In the genomic region with DNA sequence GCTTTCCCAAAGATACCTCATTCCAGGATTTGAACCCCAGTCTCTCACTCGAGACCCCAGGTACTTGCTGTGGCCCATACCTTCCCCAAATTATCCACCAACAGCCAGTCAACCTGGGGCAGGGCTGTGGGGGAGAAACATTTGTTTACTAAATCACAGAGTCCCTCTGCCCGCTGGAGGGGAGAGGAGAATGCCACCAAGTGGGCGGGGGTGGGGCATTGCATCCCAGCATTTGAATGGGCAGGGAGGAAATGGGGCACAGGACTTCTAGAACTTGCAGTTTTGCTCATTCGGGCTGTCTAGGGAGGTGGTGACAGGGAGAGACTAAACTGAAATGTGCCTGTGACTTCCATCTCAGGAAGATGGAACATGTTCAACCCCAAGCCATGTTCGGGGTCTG, we compare ENCODE assay signal across 25 cellular contexts. TPM values are rescaled to one million over a fixed set of nuclear protein-coding genes. Genes with fewer than 3 reads are reported as not detected.
DNase-seq lines count a peak whose midpoint lies in the region; ATAC-seq, FAIRE-seq and TF ChIP-seq lines count a peak whose summit lies in the region.
"Had no signal": no experiment of that assay in that cellular context is flagged by ENCODE, and none has a peak within 500 bp of the region (broad histone marks: within the 10 kb centered on the region; RNA-seq: fewer than 3 reads in every experiment).

No MANE protein-coding gene starts in this region.

- H2BK5ac ChIP-seq in mesenchymal stem cell (ENCODE audit: low read depth, low read length, poor library complexity, severe bottlenecking), result no peak overlapping the region

- H3K4me1 ChIP-seq in HepG2 (ENCODE audit: insufficient read depth, low read length) (peaks cover 92% of the 10 kb centered on the region), right lobe of liver (peaks cover 0 to 19% (median 8%) of the 10 kb centered on the region in 4 donors), mesenchymal stem cell (ENCODE audit: control insufficient read depth, insufficient read depth, low read depth, low read length) (peaks cover 22% of the 10 kb centered on the region)

- peaks cover 3% of the 10 kb centered on the region for H3K27me3 Mint-ChIP-seq in brain

- intact Hi-C loops in HepG2 (cut with micrococcal nuclease; ENCODE audit: unreplicated experiment), result loop anchor here (1.0 kb wide), 3 partner anchors 35 to 53 kb away; a partner anchor contains a TSS
- intact Hi-C loops in right lobe of liver (cut with DNase I), result loop anchor here (5.0 to 10.0 kb wide), 2 partner anchors 52 to 55 kb away; no protein-coding TSS in a partner anchor

- no peak overlapping the region for H4K91ac ChIP-seq in mesenchymal stem cell (ENCODE audit: low read length)

- H2BK120ac ChIP-seq in mesenchymal stem cell (ENCODE audit: low read depth, low read length), result no peak overlapping the region

- POLR2A ChIA-PET in HepG2 (lab: Yijun Ruan, JAX), result interaction anchor here (0.7 to 2.7 kb wide), 11 partner anchors 35 to 110 kb away, joined by 3 to 36 read pairs (median 3); a partner anchor contains a TSS

- BruUV-seq in HepG2 (replicated peaks; lab: Mats Ljungman, UMichigan), result no TSS peak

- TF ChIP-seq EP300 in HepG2 (IDR thresholded peaks at IDR 0.05; ENCODE audit: low read depth in 2 of 2, low read length in 2 of 2), result no peak
- no peak for TF ChIP-seq EP300 in HepG2 (CRISPR knock-in tag; IDR thresholded peaks at IDR 0.05; ENCODE audit: borderline replicate concordance)

- peak overlapping the region; percentile 54; the same call in 1 of the 2 replicates for H3K4me2 ChIP-seq in HepG2 (ENCODE audit: low read depth, low read length)
- H3K4me2 ChIP-seq in mesenchymal stem cell (ENCODE audit: low read length, poor library complexity, severe bottlenecking), result peak overlapping the region; percentile 26

- FAIRE-seq in HepG2 (lab: Jason Lieb, UNC), result no peak
- FAIRE-seq: A204.1 had no signal

- H3K27ac Mint-ChIP-seq in brain, result peak overlapping the region in 1 of 5 experiments; percentile 73
- H3K27ac Mint-ChIP-seq: activated B cell treated with CpG ODN at 0.5 μM for 24 hours; activated naive CD8-positive, alpha-beta T cell treated with anti-CD3 and anti-CD28 coated beads, Interleukin-2, amount 10 ng/mL, durations not matched to agents 7 days and 5 days; activated T-helper 2 cell treated with anti-CD3 and anti-CD28 coated beads, Interferon-gamma antibody, Interleukin-2, Interleukin-4, amounts not matched to agents 10 μg/mL and 5 μg/mL and 100 μg/mL, durations not matched to agents 14 hours and 24 hours and 36 hours; effector memory CD8-positive, alpha-beta T cell; stimulated activated effector memory CD8-positive, alpha-beta T cell treated with anti-CD3 and anti-CD28 coated beads, Interleukin-12 subunit alpha, Interleukin-12 subunit beta, amount 100 ng/mL, for 72 hours had no signal

- H3K9me3 Mint-ChIP-seq in brain, result peaks cover 0 to 6% (median 0%) of the 10 kb centered on the region in 5 experiments
- H3K9me3 Mint-ChIP-seq: activated B cell treated with CpG ODN at 0.5 μM for 24 hours; activated naive CD8-positive, alpha-beta T cell treated with anti-CD3 and anti-CD28 coated beads, Interleukin-2, amount 10 ng/mL, durations not matched to agents 7 days and 5 days; activated T-helper 2 cell treated with anti-CD3 and anti-CD28 coated beads, Interferon-gamma antibody, Interleukin-2, Interleukin-4, amounts not matched to agents 10 μg/mL and 5 μg/mL and 100 μg/mL, durations not matched to agents 14 hours and 24 hours and 36 hours; effector memory CD8-positive, alpha-beta T cell; stimulated activated effector memory CD8-positive, alpha-beta T cell treated with anti-CD3 and anti-CD28 coated beads, Interleukin-12 subunit alpha, Interleukin-12 subunit beta, amount 100 ng/mL, for 72 hours had no signal

- no peaks in the 10 kb centered on the region for H4K20me1 ChIP-seq in HepG2 (ENCODE audit: insufficient read depth, low read length)
- H4K20me1 ChIP-seq: BLaER1 had no signal

- no peak overlapping the region for H3K23ac ChIP-seq in mesenchymal stem cell (ENCODE audit: low read length in 2 of 2)

- TF ChIP-seq CTCF in HepG2 (CRISPR knock-in tag; IDR thresholded peaks at IDR 0.05), result no peak
- TF ChIP-seq CTCF in right lobe of liver (IDR thresholded peaks at IDR 0.05), result no peak
- no peak for TF ChIP-seq CTCF in brain (conservative IDR thresholded peaks at IDR 0.05)

- H3K4me3 ChIP-seq in HepG2 (replicated peaks in 1 of 3; ENCODE audit: insufficient read depth in 1 of 3, low read depth in 2 of 3, low read length in 3 of 3), result no peak overlapping the region
- peak overlapping the region in 1 of 3 donors; percentile 23 for H3K4me3 ChIP-seq in right lobe of liver
- H3K4me3 ChIP-seq in mesenchymal stem cell (ENCODE audit: insufficient read depth in 1 of 2, low read depth in 1 of 2, low read length in 2 of 2), result no peak overlapping the region
- H3K4me3 ChIP-seq: BLaER1 had no signal

- no peak overlapping the region for H3K18ac ChIP-seq in mesenchymal stem cell (ENCODE audit: low read depth in 1 of 2, low read length in 2 of 2)

- H3K36me3 ChIP-seq in HepG2 (replicated peaks in 1 of 2; ENCODE audit: control insufficient read depth in 1 of 2, insufficient read depth in 2 of 2, low read length in 2 of 2), result peaks cover 4 to 12% of the 10 kb centered on the region in 2 experiments; a peak in 4 of 5 replicates
- no peaks in the 10 kb centered on the region for H3K36me3 ChIP-seq in right lobe of liver
- no peaks in the 10 kb centered on the region for H3K36me3 ChIP-seq in mesenchymal stem cell (ENCODE audit: control insufficient read depth in 1 of 2, insufficient read depth in 2 of 2, low read depth in 1 of 2, low read length in 2 of 2)
- H3K36me3 ChIP-seq: BLaER1, gastrocnemius medialis, HAP-1, spleen had no signal

- peaks cover 8% of the 10 kb centered on the region for H3K4me1 Mint-ChIP-seq in brain
- H3K4me1 Mint-ChIP-seq: activated naive CD8-positive, alpha-beta T cell treated with anti-CD3 and anti-CD28 coated beads, Interleukin-2, amount 10 ng/mL, durations not matched to agents 7 days and 5 days had no signal

- H2AK5ac ChIP-seq in mesenchymal stem cell (ENCODE audit: low read length, severe bottlenecking), result no peak overlapping the region

- H2BK12ac ChIP-seq in mesenchymal stem cell (ENCODE audit: low read length in 2 of 2), result no peak overlapping the region

- H3K9ac ChIP-seq in HepG2 (ENCODE audit: insufficient read depth, low read depth, low read length) (no peak overlapping the region; the same call in 1 of the 2 replicates), mesenchymal stem cell (ENCODE audit: low read length) (peak overlapping the region; percentile 56)
- H3K9ac ChIP-seq: BLaER1 had no signal

- no peak overlapping the region for H2BK15ac ChIP-seq in mesenchymal stem cell (ENCODE audit: low read depth, poor library complexity, severe bottlenecking)

- no peaks in the 10 kb centered on the region for H3K79me1 ChIP-seq in mesenchymal stem cell (replicated peaks; ENCODE audit: low read length, poor library complexity, severe bottlenecking)

- H3K4ac ChIP-seq in mesenchymal stem cell (ENCODE audit: low read depth in 1 of 2, low read length in 2 of 2), result no peak overlapping the region

- no peak overlapping the region for H3K14ac ChIP-seq in mesenchymal stem cell (ENCODE audit: low read length in 2 of 2)

- no peak overlapping the region for H4K8ac ChIP-seq in mesenchymal stem cell (ENCODE audit: low read length)

- H3K27ac ChIP-seq in HepG2 (ENCODE audit: extremely low read length, insufficient read depth, low read length) (peak overlapping the region; percentile 32), right lobe of liver (no peak overlapping the region), mesenchymal stem cell (ENCODE audit: low read length, poor library complexity, severe bottlenecking) (no peak overlapping the region)
- H3K27ac ChIP-seq: BLaER1, gastrocnemius medialis, spleen had no signal

- CTCF ChIA-PET in HepG2 (lab: Yijun Ruan, JAX; ENCODE audit: low intra/inter-chr PET ratio, low total read pairs), result interaction anchor here (0.9 to 3.5 kb wide), 5 partner anchors 15 to 63 kb away, joined by 3 to 82 read pairs (median 7); no protein-coding TSS in a partner anchor

- no peaks in the 10 kb centered on the region for H3K36me3 Mint-ChIP-seq in brain
- H3K36me3 Mint-ChIP-seq: activated naive CD8-positive, alpha-beta T cell treated with anti-CD3 and anti-CD28 coated beads, Interleukin-2, amount 10 ng/mL, durations not matched to agents 7 days and 5 days; stimulated activated effector memory CD8-positive, alpha-beta T cell treated with anti-CD3 and anti-CD28 coated beads, Interleukin-12 subunit alpha, Interleukin-12 subunit beta, amount 100 ng/mL, for 72 hours had no signal

- H3K9me3 ChIP-seq in HepG2 (ENCODE audit: low read length) (no peaks in the 10 kb centered on the region), right lobe of liver (no peaks in the 10 kb centered on the region), mesenchymal stem cell (ENCODE audit: control insufficient read depth, low read length) (no peaks in the 10 kb centered on the region)
- H3K9me3 ChIP-seq: BLaER1, gastrocnemius medialis, HAP-1, spleen had no signal

- ATAC-seq in HepG2 (no peak), right lobe of liver (no peak), HG03354 (IDR thresholded peaks at IDR 0.05; ENCODE audit: poor library complexity, severe bottlenecking, unreplicated experiment) (no peak)
- ATAC-seq: effector memory CD8-positive, alpha-beta T cell; stimulated activated effector memory CD8-positive, alpha-beta T cell treated with anti-CD3 and anti-CD28 coated beads, Interleukin-12 subunit alpha, Interleukin-12 subunit beta, amount 100 ng/mL, for 72 hours had no signal

- 86% methylated on average over 5 of the region's 5 CpGs for WGBS in HepG2 (ENCODE audit: low lambda C conversion rate)
- 24% methylated on average over 4 of the region's 5 CpGs for WGBS in right lobe of liver (ENCODE audit: insufficient coverage, low coverage, low lambda C conversion rate, missing lambda C conversion rate)
- WGBS in mesenchymal stem cell, result 36% methylated on average over 5 of the region's 5 CpGs

- no peaks in the 10 kb centered on the region for H3K27me3 ChIP-seq in HepG2 (ENCODE audit: control insufficient read depth in 1 of 2, insufficient read depth in 2 of 2, low read length in 2 of 2)
- H3K27me3 ChIP-seq in right lobe of liver, result no peaks in the 10 kb centered on the region
- H3K27me3 ChIP-seq in mesenchymal stem cell (ENCODE audit: control insufficient read depth in 1 of 2, insufficient read depth in 1 of 2, low read length in 2 of 2), result peaks cover 0 to 50% of the 10 kb centered on the region in 2 experiments
- H3K27me3 ChIP-seq: BLaER1 had no signal

- H2AFZ ChIP-seq in HepG2 (ENCODE audit: low read length), result no peak overlapping the region
- H2AFZ ChIP-seq in mesenchymal stem cell (ENCODE audit: low read depth, low read length), result no peak overlapping the region

- no peak for DNase-seq in HepG2 (ENCODE audit: low spot score)
- no peak for DNase-seq in right lobe of liver
- no peak for DNase-seq in mesenchymal stem cell
- DNase-seq in DMS114 treated with DMSO at 0.1 percent for 48 hours (lab: John Stamatoyannopoulos, UW; ENCODE audit: unreplicated experiment), result no peak
- no peak for DNase-seq in NCI-H2171 (lab: John Stamatoyannopoulos, UW)
- no peak for DNase-seq in glomerular visceral epithelial cell (ENCODE audit: extremely low spot score)
- DNase-seq: gastrocnemius medialis, NCI-H1092, NCI-H187 had no signal

- in situ Hi-C loops in HepG2 (cut with HindIII; ENCODE audit: extremely low pct_ligation_motif_present, low pct_unique_long_range_greater_than_20kb), result loop anchor here (5.0 kb wide), 1 partner anchor 50 kb away; no protein-coding TSS in a partner anchor

- no peak for TF ChIP-seq RAD21 in HepG2 (CRISPR knock-in tag; IDR thresholded peaks at IDR 0.05)

- peaks cover 24% of the 10 kb centered on the region for H3K79me2 ChIP-seq in HepG2 (ENCODE audit: insufficient read depth, low read length)

- H3K4me3 Mint-ChIP-seq in brain, result peak overlapping the region in 3 of 5 experiments; percentile 22 to 63 (median 56)
- H3K4me3 Mint-ChIP-seq: activated naive CD8-positive, alpha-beta T cell treated with anti-CD3 and anti-CD28 coated beads, Interleukin-2, amount 10 ng/mL, durations not matched to agents 7 days and 5 days; effector memory CD8-positive, alpha-beta T cell; stimulated activated effector memory CD8-positive, alpha-beta T cell treated with anti-CD3 and anti-CD28 coated beads, Interleukin-12 subunit alpha, Interleukin-12 subunit beta, amount 100 ng/mL, for 72 hours had no signal

- TF ChIP-seq POLR2A in HepG2 (IDR thresholded peaks at IDR 0.05; ENCODE audit: insufficient read depth in 1 of 2, low read depth in 2 of 2, low read length in 2 of 2) (no peak), right lobe of liver (IDR thresholded peaks at IDR 0.05) (no peak)

RNA-seq across cellular contexts. Expression of a gene that starts 10.9 kb away (rescaled TPM):
- total RNA-seq in HepG2 (2016; rRNA removed; fragmentation: Illumina TruSeq; extraction: Trizol), result not detected in 2 replicates
- total RNA-seq in HepG2 (2016; cell fraction: cytosol; rRNA removed; fragmentation: Illumina TruSeq; extraction: Trizol; ENCODE audit: low read depth), result not detected in 2 replicates
- not detected in 2 replicates for total RNA-seq in HepG2 (2016; cell fraction: insoluble cytoplasmic fraction; rRNA removed; fragmentation: Illumina TruSeq; extraction: Trizol)
- total RNA-seq in HepG2 (2016; cell fraction: membrane; rRNA removed; fragmentation: Illumina TruSeq; extraction: Trizol), result not detected in 2 replicates
- total RNA-seq in HepG2 (2016; cell fraction: nucleus; rRNA removed; fragmentation: Illumina TruSeq; extraction: Trizol), result not detected in 2 replicates
- 0.12 and 0.21 TPM in 2 replicates for polyA plus RNA-seq in HepG2 (2011; rRNA removed)
- 0.16 and 0.18 TPM in 2 replicates for polyA plus RNA-seq in HepG2 (2011; cell fraction: cytosol; rRNA removed)
- 0.64 and 1.1 TPM in 2 replicates for polyA plus RNA-seq in HepG2 (2011; cell fraction: nucleus; rRNA removed)
- polyA plus RNA-seq in HepG2 (2012), result 0.17 and 0.78 TPM in 2 replicates
- not detected in 2 replicates for polyA plus RNA-seq in HepG2 (2016; cell fraction: cytosol; fragmentation: Illumina TruSeq; extraction: Trizol; ENCODE audit: low read depth)
- polyA plus RNA-seq in HepG2 (2016; cell fraction: insoluble cytoplasmic fraction; fragmentation: Illumina TruSeq; extraction: Trizol; ENCODE audit: low read depth), result not detected in 2 replicates
- polyA plus RNA-seq in HepG2 (2016; cell fraction: membrane; fragmentation: Illumina TruSeq; extraction: Trizol; ENCODE audit: low read depth), result not detected in 2 replicates
- not detected in 2 replicates for polyA plus RNA-seq in HepG2 (2016; cell fraction: nucleus; fragmentation: Illumina TruSeq; extraction: Trizol; ENCODE audit: insufficient read depth, low read depth)
- polyA minus RNA-seq in HepG2 (2011; rRNA and poly(A)+ RNA removed; ENCODE audit: low replicate concordance), result 0.12 TPM in 1 of 2 replicates, not detected in the other
- polyA minus RNA-seq in HepG2 (2011; cell fraction: cytosol; rRNA and poly(A)+ RNA removed), result not detected in 2 replicates
- 0.37 TPM in 1 of 2 replicates, not detected in the other for polyA minus RNA-seq in HepG2 (2011; cell fraction: nucleus; rRNA and poly(A)+ RNA removed)
- total RNA-seq in right lobe of liver, result under 1 TPM in 1 of 6 experiments, not detected in 5; 0.18 TPM
- not detected for polyA plus RNA-seq in brain (ENCODE audit: insufficient read depth, low read depth, low replicate concordance)
- not detected for polyA plus RNA-seq in mesenchymal stem cell (2013, experiment 1 of 2)
- not detected for polyA plus RNA-seq in mesenchymal stem cell (2013, experiment 2 of 2)
- total RNA-seq: activated naive CD8-positive, alpha-beta T cell treated with anti-CD3 and anti-CD28 coated beads, Interleukin-2, amount 10 ng/mL, durations not matched to agents 7 days and 5 days; activated T-helper 2 cell treated with anti-CD3 and anti-CD28 coated beads, Interferon-gamma antibody, Interleukin-2, Interleukin-4, amounts not matched to agents 10 μg/mL and 5 μg/mL and 100 μg/mL, durations not matched to agents 14 hours and 24 hours and 36 hours; gastrocnemius medialis; OCI-LY7; omental fat pad; renal cortical epithelial cell; spleen; urinary bladder had no signal
- polyA plus RNA-seq: urinary bladder had no signal

RNA-seq across cellular contexts. Expression of a gene that starts 22.4 kb away (rescaled TPM):
- total RNA-seq in HepG2 (2016; rRNA removed; fragmentation: Illumina TruSeq; extraction: Trizol) (not detected in 2 replicates), right lobe of liver (1 to 10 TPM in 1 of 6 experiments, under 1 TPM in 2, not detected in 3; 0.26 to 2.8 (median 0.39) TPM)
- not detected in 2 replicates for total RNA-seq in HepG2 (2016; cell fraction: cytosol; rRNA removed; fragmentation: Illumina TruSeq; extraction: Trizol; ENCODE audit: low read depth)
- not detected in 2 replicates for total RNA-seq in HepG2 (2016; cell fraction: insoluble cytoplasmic fraction; rRNA removed; fragmentation: Illumina TruSeq; extraction: Trizol)
- total RNA-seq in HepG2 (2016; cell fraction: membrane; rRNA removed; fragmentation: Illumina TruSeq; extraction: Trizol), result not detected in 2 replicates
- not detected in 2 replicates for total RNA-seq in HepG2 (2016; cell fraction: nucleus; rRNA removed; fragmentation: Illumina TruSeq; extraction: Trizol)
- polyA plus RNA-seq in HepG2 (2011; rRNA removed) (0.08 TPM in 1 of 2 replicates, not detected in the other), brain (ENCODE audit: insufficient read depth, low read depth, low replicate concordance) (not detected)
- polyA plus RNA-seq in HepG2 (2011; cell fraction: cytosol; rRNA removed), result 0.07 TPM in 1 of 2 replicates, not detected in the other
- polyA plus RNA-seq in HepG2 (2011; cell fraction: nucleus; rRNA removed), result not detected in 2 replicates
- polyA plus RNA-seq in HepG2 (2012), result 9.8 and 20.4 TPM in 2 replicates
- polyA plus RNA-seq in HepG2 (2016; cell fraction: cytosol; fragmentation: Illumina TruSeq; extraction: Trizol; ENCODE audit: low read depth), result not detected in 2 replicates
- polyA plus RNA-seq in HepG2 (2016; cell fraction: insoluble cytoplasmic fraction; fragmentation: Illumina TruSeq; extraction: Trizol; ENCODE audit: low read depth), result 0.11 TPM in 1 of 2 replicates, not detected in the other
- 0.08 TPM in 1 of 2 replicates, not detected in the other for polyA plus RNA-seq in HepG2 (2016; cell fraction: membrane; fragmentation: Illumina TruSeq; extraction: Trizol; ENCODE audit: low read depth)
- polyA plus RNA-seq in HepG2 (2016; cell fraction: nucleus; fragmentation: Illumina TruSeq; extraction: Trizol; ENCODE audit: insufficient read depth, low read depth), result not detected in 2 replicates
- 0.10 TPM in 1 of 2 replicates, not detected in the other for polyA minus RNA-seq in HepG2 (2011; rRNA and poly(A)+ RNA removed; ENCODE audit: low replicate concordance)
- not detected in 2 replicates for polyA minus RNA-seq in HepG2 (2011; cell fraction: cytosol; rRNA and poly(A)+ RNA removed)
- polyA minus RNA-seq in HepG2 (2011; cell fraction: nucleus; rRNA and poly(A)+ RNA removed), result not detected in 2 replicates
- not detected for polyA plus RNA-seq in mesenchymal stem cell (2013, experiment 1 of 2)
- not detected for polyA plus RNA-seq in mesenchymal stem cell (2013, experiment 2 of 2)
- total RNA-seq: activated B cell treated with CpG ODN at 0.5 μM for 24 hours; activated naive CD8-positive, alpha-beta T cell treated with anti-CD3 and anti-CD28 coated beads, Interleukin-2, amount 10 ng/mL, durations not matched to agents 7 days and 5 days; activated T-helper 2 cell treated with anti-CD3 and anti-CD28 coated beads, Interferon-gamma antibody, Interleukin-2, Interleukin-4, amounts not matched to agents 10 μg/mL and 5 μg/mL and 100 μg/mL, durations not matched to agents 14 hours and 24 hours and 36 hours; esophagus mucosa; gastrocnemius medialis; OCI-LY7; omental fat pad; renal cortical epithelial cell; spleen; urinary bladder had no signal
- polyA plus RNA-seq: spleen, urinary bladder had no signal

RNA-seq across cellular contexts. Expression of a gene that starts 34.3 kb away (rescaled TPM):
- total RNA-seq in HepG2 (2016; rRNA removed; fragmentation: Illumina TruSeq; extraction: Trizol) (9.8 and 21.2 TPM in 2 replicates), right lobe of liver (100 to 1,000 TPM in 4 of 6 experiments, 10 to 100 TPM in 2; 79.7 to 414 (median 172) TPM)
- total RNA-seq in HepG2 (2016; cell fraction: cytosol; rRNA removed; fragmentation: Illumina TruSeq; extraction: Trizol; ENCODE audit: low read depth), result 4.9 TPM in 2 replicates
- total RNA-seq in HepG2 (2016; cell fraction: insoluble cytoplasmic fraction; rRNA removed; fragmentation: Illumina TruSeq; extraction: Trizol), result 7.7 and 19.9 TPM in 2 replicates
- total RNA-seq in HepG2 (2016; cell fraction: membrane; rRNA removed; fragmentation: Illumina TruSeq; extraction: Trizol), result 6.8 and 7.2 TPM in 2 replicates
- total RNA-seq in HepG2 (2016; cell fraction: nucleus; rRNA removed; fragmentation: Illumina TruSeq; extraction: Trizol), result 17.5 and 21.4 TPM in 2 replicates
- polyA plus RNA-seq in HepG2 (2011; rRNA removed) (131 and 142 TPM in 2 replicates), brain (ENCODE audit: insufficient read depth, low read depth, low replicate concordance) (not detected)
- 228 and 231 TPM in 2 replicates for polyA plus RNA-seq in HepG2 (2011; cell fraction: cytosol; rRNA removed)
- polyA plus RNA-seq in HepG2 (2011; cell fraction: nucleus; rRNA removed), result 105 and 121 TPM in 2 replicates
- polyA plus RNA-seq in HepG2 (2012), result 284 and 307 TPM in 2 replicates
- polyA plus RNA-seq in HepG2 (2016; cell fraction: cytosol; fragmentation: Illumina TruSeq; extraction: Trizol; ENCODE audit: low read depth), result 9.3 and 10.7 TPM in 2 replicates
- polyA plus RNA-seq in HepG2 (2016; cell fraction: insoluble cytoplasmic fraction; fragmentation: Illumina TruSeq; extraction: Trizol; ENCODE audit: low read depth), result 10.5 and 15.9 TPM in 2 replicates
- polyA plus RNA-seq in HepG2 (2016; cell fraction: membrane; fragmentation: Illumina TruSeq; extraction: Trizol; ENCODE audit: low read depth), result 8.6 and 9.0 TPM in 2 replicates
- 40.1 and 45.5 TPM in 2 replicates for polyA plus RNA-seq in HepG2 (2016; cell fraction: nucleus; fragmentation: Illumina TruSeq; extraction: Trizol; ENCODE audit: insufficient read depth, low read depth)
- polyA minus RNA-seq in HepG2 (2011; rRNA and poly(A)+ RNA removed; ENCODE audit: low replicate concordance), result 88.7 TPM in 1 of 2 replicates, not detected in the other
- 75.9 and 114 TPM in 2 replicates for polyA minus RNA-seq in HepG2 (2011; cell fraction: cytosol; rRNA and poly(A)+ RNA removed)
- 62.1 and 71.2 TPM in 2 replicates for polyA minus RNA-seq in HepG2 (2011; cell fraction: nucleus; rRNA and poly(A)+ RNA removed)
- polyA plus RNA-seq in mesenchymal stem cell (2013, experiment 1 of 2), result not detected
- polyA plus RNA-seq in mesenchymal stem cell (2013, experiment 2 of 2), result not detected
- total RNA-seq: activated B cell treated with CpG ODN at 0.5 μM for 24 hours; activated naive CD8-positive, alpha-beta T cell treated with anti-CD3 and anti-CD28 coated beads, Interleukin-2, amount 10 ng/mL, durations not matched to agents 7 days and 5 days; activated T-helper 2 cell treated with anti-CD3 and anti-CD28 coated beads, Interferon-gamma antibody, Interleukin-2, Interleukin-4, amounts not matched to agents 10 μg/mL and 5 μg/mL and 100 μg/mL, durations not matched to agents 14 hours and 24 hours and 36 hours; OCI-LY7; omental fat pad; renal cortical epithelial cell; spleen; urinary bladder had no signal
- polyA plus RNA-seq: spleen had no signal
